In genomic region chr3:129418041-129418973, GRCh38 we compare ENCODE assay signal across 35 cellular contexts. TPM values are rescaled to one million over a fixed set of nuclear protein-coding genes. Genes with fewer than 3 reads are reported as not detected.
DNase-seq lines count a peak whose midpoint lies in the region; ATAC-seq, FAIRE-seq and TF ChIP-seq lines count a peak whose summit lies in the region.
"Had no signal": no experiment of that assay in that cellular context is flagged by ENCODE, and none has a peak within 500 bp of the region (broad histone marks: within the 10 kb centered on the region; RNA-seq: fewer than 3 reads in every experiment).

No MANE protein-coding gene starts in this region.

- no peak for TF ChIP-seq POLR2A in H1 (IDR thresholded peaks at IDR 0.05; ENCODE audit: control extremely low read depth in 1 of 2, low read depth in 2 of 2, low read length in 2 of 2)

- H3K9me3 ChIP-seq in right cardiac atrium (ENCODE audit: control insufficient read depth, low read length) (no peaks in the 10 kb centered on the region), H1 (ENCODE audit: insufficient read depth in 2 of 2, low read depth in 1 of 2, low read length in 1 of 2) (no peaks in the 10 kb centered on the region), lower lobe of right lung (no peaks in the 10 kb centered on the region), aorta (ENCODE audit: control insufficient read depth, low read length) (no peaks in the 10 kb centered on the region)
- H3K9me3 ChIP-seq: esophagus muscularis mucosa, sigmoid colon had no signal

- H3K36me3 ChIP-seq in H1 (ENCODE audit: control insufficient read depth in 2 of 4, insufficient read depth in 4 of 4, low read length in 3 of 4): no peaks in the 10 kb centered on the region; a peak in 1 of 8 replicates
- H3K36me3 ChIP-seq in lower lobe of right lung: no peaks in the 10 kb centered on the region
- H3K36me3 ChIP-seq in aorta (ENCODE audit: control insufficient read depth in 1 of 2, insufficient read depth in 2 of 2, low read length in 1 of 2): no peaks in the 10 kb centered on the region
- H3K36me3 ChIP-seq: esophagus muscularis mucosa, neural progenitor cell, sigmoid colon had no signal

- H4K5ac ChIP-seq in H1 (ENCODE audit: insufficient read length, low read depth, low read length): no peak overlapping the region

- H2BK15ac ChIP-seq in H1 (ENCODE audit: low read length): no peak overlapping the region

- no peak overlapping the region for H3K14ac ChIP-seq in H1 (ENCODE audit: insufficient read length)

- POLR2A ChIA-PET in H1 (lab: Charles Lee; ENCODE audit: partially characterized antibody): interaction anchor here (2.4 kb wide), 1 partner anchor 10 kb away, joined by 12 read pairs; the partner anchor contains the start of gene EFCAB12

- peaks cover 0 to 8% of the 10 kb centered on the region in 2 donors for H3K27me3 Mint-ChIP-seq in natural killer cell (ENCODE audit: low read depth in 2 of 2)
- H3K27me3 Mint-ChIP-seq: CD4-positive, alpha-beta T cell; memory B cell had no signal

- no peak overlapping the region for H4K91ac ChIP-seq in H1 (replicated peaks; ENCODE audit: insufficient read length, low read length)

- DNase-seq in cardiac septum (ENCODE audit: low spot score): peak; percentile 53
- DNase-seq in right cardiac atrium: no peak
- DNase-seq in H1 (ENCODE audit: low read depth in 1 of 2, low spot score in 2 of 2): no peak
- DNase-seq in lower lobe of right lung: no peak
- no peak for DNase-seq in aorta
- DNase-seq in AML-193 (lab: John Stamatoyannopoulos, UW): no peak
- no peak for DNase-seq in natural killer cell
- DNase-seq: activated CD4-positive, alpha-beta T cell treated with anti-CD3 and anti-CD28 coated beads, Interleukin-2, amount 50 U/mL, for 4 hours; activated naive CD4-positive, alpha-beta T cell treated with anti-CD3 and anti-CD28 coated beads for 36 hours; CD4-positive, alpha-beta T cell; foreskin fibroblast; HFFc6; kidney; NCI-H1105 treated with DMSO at 0.1 percent for 48 hours; NCI-H1930; NCI-H2171 treated with DMSO at 0.1 percent for 48 hours; NCI-H510A; NK-92 treated with Interleukin-12 subunit alpha and Interleukin-12 subunit beta, amount 100 ng/mL, for 24 hours; PC-3; posterior cingulate gyrus; sigmoid colon; stimulated activated CD4-positive, alpha-beta T cell treated with anti-CD3 and anti-CD28 coated beads, Interleukin-4, amount 100 ng/mL, for 24 hours; substantia nigra; T-helper 17 cell; trophoblast cell had no signal

- peaks cover 0 to 3% of the 10 kb centered on the region in 2 experiments for H4K20me1 ChIP-seq in H1 (replicated peaks in 1 of 2; ENCODE audit: control insufficient read depth in 1 of 2, insufficient read depth in 2 of 2, low read length in 2 of 2)

- no peak overlapping the region for H3K4me3 Mint-ChIP-seq in natural killer cell
- H3K4me3 Mint-ChIP-seq: activated naive CD4-positive, alpha-beta T cell treated with anti-CD3 and anti-CD28 coated beads for 36 hours; activated T-helper 1 cell treated with anti-CD3 and anti-CD28 coated beads, Interleukin-12 subunit alpha, Interleukin-12 subunit beta, Interleukin-2, Interleukin-4 antibody, amounts not matched to agents 30 ng/mL and 10 ng/mL and 1 ng/mL, durations not matched to agents 14 hours and 24 hours and 36 hours; CD4-positive, alpha-beta T cell; HFFc6; memory B cell; neural progenitor cell; T-helper 17 cell had no signal

- H3K9me3 Mint-ChIP-seq in natural killer cell: no peaks in the 10 kb centered on the region
- H3K9me3 Mint-ChIP-seq: activated naive CD4-positive, alpha-beta T cell treated with anti-CD3 and anti-CD28 coated beads for 36 hours; activated T-helper 1 cell treated with anti-CD3 and anti-CD28 coated beads, Interleukin-12 subunit alpha, Interleukin-12 subunit beta, Interleukin-2, Interleukin-4 antibody, amounts not matched to agents 30 ng/mL and 10 ng/mL and 1 ng/mL, durations not matched to agents 14 hours and 24 hours and 36 hours; CD4-positive, alpha-beta T cell; HFFc6; memory B cell; neural progenitor cell had no signal

- H3K18ac ChIP-seq in H1 (ENCODE audit: extremely low read depth, low read length): no peak overlapping the region

- no peak overlapping the region for H3K4me2 ChIP-seq in H1 (ENCODE audit: insufficient read depth in 1 of 2, low read depth in 2 of 2, low read length in 2 of 2)
- H3K4me2 ChIP-seq: neural progenitor cell had no signal

- FAIRE-seq in H1 (lab: Jason Lieb, UNC): no peak
- FAIRE-seq: D721Med, K562, kidney, TTC549 had no signal

- H2AK5ac ChIP-seq in H1 (ENCODE audit: low read depth, low read length): no peak overlapping the region

- H2BK120ac ChIP-seq in H1 (replicated peaks; ENCODE audit: low read depth, low read length): no peak overlapping the region

- H2BK5ac ChIP-seq in H1 (ENCODE audit: low read depth, low read length): no peak overlapping the region

- H3K4ac ChIP-seq in H1 (replicated peaks; ENCODE audit: insufficient read length, low read depth, low read length): no peak overlapping the region

- H3K36me3 Mint-ChIP-seq in natural killer cell: no peaks in the 10 kb centered on the region
- H3K36me3 Mint-ChIP-seq: memory B cell, neural progenitor cell had no signal

- no peak overlapping the region for H3K27ac Mint-ChIP-seq in natural killer cell
- H3K27ac Mint-ChIP-seq: activated naive CD4-positive, alpha-beta T cell treated with anti-CD3 and anti-CD28 coated beads for 36 hours; activated T-helper 1 cell treated with anti-CD3 and anti-CD28 coated beads, Interleukin-12 subunit alpha, Interleukin-12 subunit beta, Interleukin-2, Interleukin-4 antibody, amounts not matched to agents 30 ng/mL and 10 ng/mL and 1 ng/mL, durations not matched to agents 14 hours and 24 hours and 36 hours; CD4-positive, alpha-beta T cell; HFFc6; memory B cell; neural progenitor cell; T-helper 17 cell had no signal

- H3K79me1 ChIP-seq in H1 (ENCODE audit: low read depth, low read length): no peaks in the 10 kb centered on the region

- peaks cover 2% of the 10 kb centered on the region for H3K4me1 ChIP-seq in right cardiac atrium (ENCODE audit: control insufficient read depth, insufficient read depth, low read length)
- H3K4me1 ChIP-seq in H1 (replicated peaks in 1 of 4; ENCODE audit: control insufficient read depth in 3 of 4, insufficient read depth in 4 of 4, low read length in 3 of 4): no peaks in the 10 kb centered on the region; a peak in 1 of 7 replicates
- peaks cover 17% of the 10 kb centered on the region for H3K4me1 ChIP-seq in lower lobe of right lung
- no peaks in the 10 kb centered on the region for H3K4me1 ChIP-seq in aorta (ENCODE audit: control insufficient read depth in 1 of 2, insufficient read depth in 2 of 2, low read length in 2 of 2)
- H3K4me1 ChIP-seq: sigmoid colon had no signal

- no peak overlapping the region for H2BK20ac ChIP-seq in H1 (ENCODE audit: low read length)

- intact Hi-C loops in cardiac septum (cut with DNase I) (no loop called here), right cardiac atrium (cut with DNase I) (no loop called here), lower lobe of right lung (cut with DNase I) (no loop called here), aorta (cut with DNase I) (no loop called here), natural killer cell (cut with micrococcal nuclease) (no loop called here)

- H3K27me3 ChIP-seq in right cardiac atrium (ENCODE audit: control insufficient read depth, insufficient read depth) (no peaks in the 10 kb centered on the region), H1 (replicated peaks in 1 of 4; ENCODE audit: control insufficient read depth in 3 of 4, extremely low read depth in 1 of 4, insufficient read depth in 3 of 4, low read length in 3 of 4) (peaks cover 0 to 5% (median 0%) of the 10 kb centered on the region in 4 experiments; a peak in 2 of 7 replicates), lower lobe of right lung (ENCODE audit: low read depth) (no peaks in the 10 kb centered on the region), aorta (ENCODE audit: control insufficient read depth in 1 of 2, insufficient read depth in 2 of 2, low read length in 1 of 2) (no peaks in the 10 kb centered on the region)
- H3K27me3 ChIP-seq: esophagus muscularis mucosa, neural progenitor cell, sigmoid colon had no signal

- H3K79me2 ChIP-seq in H1 (ENCODE audit: control insufficient read depth in 1 of 2, insufficient read depth in 2 of 2, low read length in 2 of 2): no peaks in the 10 kb centered on the region

- no peak for TF ChIP-seq EP300 in H1 (IDR thresholded peaks at IDR 0.05; ENCODE audit: borderline replicate concordance in 1 of 2, low read depth in 2 of 2, low read length in 2 of 2)

- H3K4me3 ChIP-seq in right cardiac atrium (ENCODE audit: low read length) (no peak overlapping the region), H1 (ENCODE audit: extremely low read depth in 1 of 4, insufficient read depth in 2 of 4, low read depth in 3 of 4, low read length in 4 of 4) (no peak overlapping the region), lower lobe of right lung (no peak overlapping the region), aorta (ENCODE audit: low read length in 2 of 2) (no peak overlapping the region)
- H3K4me3 ChIP-seq: esophagus muscularis mucosa, K562, neural progenitor cell, sigmoid colon had no signal

- no peak for TF ChIP-seq RAD21 in H1 (IDR thresholded peaks at IDR 0.05 in 1 of 2, conservative IDR thresholded peaks at IDR 0.05 in 1 of 2; ENCODE audit: low read depth in 2 of 2, low read length in 2 of 2)

- no peak overlapping the region for H3K56ac ChIP-seq in H1 (replicated peaks; ENCODE audit: insufficient read length, low read depth, low read length)

- H2AFZ ChIP-seq in H1 (ENCODE audit: low read length): no peak overlapping the region
- H2AFZ ChIP-seq: neural progenitor cell had no signal

- no peak for ATAC-seq in right cardiac atrium
- ATAC-seq in lower lobe of right lung: no peak
- peak; percentile 8 for ATAC-seq in aorta (ENCODE audit: low FRiP score)
- no peak for ATAC-seq in natural killer cell
- no peak for ATAC-seq in HG02884 (IDR thresholded peaks at IDR 0.05; ENCODE audit: unreplicated experiment)
- ATAC-seq: K562, PC-3, T-helper 17 cell had no signal

- H3K23me2 ChIP-seq in H1 (ENCODE audit: low read depth, low read length): no peaks in the 10 kb centered on the region

- TF ChIP-seq CTCF in H1 (IDR thresholded peaks at IDR 0.05; ENCODE audit: control extremely low read depth in 1 of 3, insufficient read depth in 1 of 3, low read depth in 1 of 3, low read length in 3 of 3) (peak in 1 of 3 experiments; percentile 3; a peak in 1 of 4 replicates), lower lobe of right lung (IDR thresholded peaks at IDR 0.05) (no peak), natural killer cell (IDR thresholded peaks at IDR 0.05) (no peak)

- no peaks in the 10 kb centered on the region for H3K4me1 Mint-ChIP-seq in natural killer cell
- H3K4me1 Mint-ChIP-seq: memory B cell, neural progenitor cell had no signal

- no peak overlapping the region for H4K8ac ChIP-seq in H1 (ENCODE audit: extremely low read depth, insufficient read depth, low read length)

- H3K27ac ChIP-seq in right cardiac atrium (ENCODE audit: low read length) (no peak overlapping the region), H1 (ENCODE audit: low read depth, low read length) (no peak overlapping the region), lower lobe of right lung (peak overlapping the region; percentile 56), aorta (ENCODE audit: low read depth in 1 of 2, low read length in 2 of 2) (no peak overlapping the region)
- H3K27ac ChIP-seq: esophagus muscularis mucosa, neural progenitor cell had no signal

- CTCF ChIA-PET in H1 (lab: Charles Lee; ENCODE audit: partially characterized antibody): interaction anchor here (0.8 to 3.1 kb wide), 6 partner anchors 9 to 34 kb away, joined by 3 to 9 read pairs (median 6); partner anchors contain the start of gene EFCAB12

- H2BK12ac ChIP-seq in H1 (ENCODE audit: low read depth, low read length): no peak overlapping the region

- H3K23ac ChIP-seq in H1 (ENCODE audit: insufficient read length): no peak overlapping the region

- H3K9ac ChIP-seq in H1 (replicated peaks in 1 of 4; ENCODE audit: extremely low read depth in 1 of 4, low read depth in 3 of 4, low read length in 3 of 4): no peak overlapping the region
- H3K9ac ChIP-seq: neural progenitor cell had no signal

- 88% methylated on average over 14 of the region's 14 CpGs for WGBS in right cardiac atrium
- 89% methylated on average over 14 of the region's 14 CpGs; no CpG with 5 or more reads in 1 of the 2 experiments for WGBS in H1 (ENCODE audit: extremely low coverage in 1 of 2, insufficient coverage in 1 of 2, insufficient read length in 1 of 2, insufficient replicate concordance in 2 of 2, low coverage in 1 of 2, low lambda C conversion rate in 2 of 2, missing lambda C conversion rate in 1 of 2), 2 experiments
- WGBS in aorta, 2 donors: 87 to 88% methylated on average over 14 of the region's 14 CpGs

RNA-seq across cellular contexts. Expression of gene EFCAB12, which starts 10.1 kb away (rescaled TPM):
- total RNA-seq in cardiac septum (0.16 TPM), right cardiac atrium (under 1 TPM; 0.34 to 0.72 (median 0.42) TPM), lower lobe of right lung (4.8 TPM), aorta (under 1 TPM; 0.10 to 0.36 TPM), natural killer cell (1 to 10 TPM in 2 of 3 donors, under 1 TPM in 1; 0.94 to 3.3 (median 1.4) TPM)
- polyA plus RNA-seq in right cardiac atrium (0.29 TPM), H1 (2011; rRNA removed) (0.60 and 0.71 TPM in 2 replicates), aorta (under 1 TPM in 1 of 2 donors, not detected in 1; 0.25 TPM)
- 0.75 and 0.99 TPM in 2 replicates for total RNA-seq in H1 (2021; fragmentation: NEBNext Ultra II Directional; extraction: Animal tissue kit (Norgen Biotek cat#: 25700))
- polyA plus RNA-seq in H1 (2011; cell fraction: cytosol; rRNA removed): 0.54 TPM
- 2.1 TPM for polyA plus RNA-seq in H1 (2011; cell fraction: nucleus; rRNA removed)
- 0.88 to 1.4 TPM (median 1.2 TPM) in 4 replicates for polyA plus RNA-seq in H1 (2012, experiment 1 of 2)
- 0.38 TPM for polyA plus RNA-seq in H1 (2012, experiment 2 of 2)
- polyA plus RNA-seq in H1 (2013, experiment 1 of 2): 0.51 TPM
- polyA plus RNA-seq in H1 (2013, experiment 2 of 2): 0.33 TPM
- polyA minus RNA-seq in H1 (2011; rRNA and poly(A)+ RNA removed): 0.37 and 1.3 TPM in 2 replicates
- not detected for polyA minus RNA-seq in H1 (2011; cell fraction: cytosol; rRNA and poly(A)+ RNA removed)
- 0.70 TPM for polyA minus RNA-seq in H1 (2011; cell fraction: nucleus; rRNA and poly(A)+ RNA removed)
- total RNA-seq: dermis blood vessel endothelial cell, M059J had no signal

RNA-seq across cellular contexts. Expression of gene MBD4, which starts 21.4 kb away (rescaled TPM):
- total RNA-seq in cardiac septum (18.2 TPM), right cardiac atrium (10 to 100 TPM; 25.3 to 52.1 (median 25.7) TPM), lower lobe of right lung (38.8 TPM), aorta (10 to 100 TPM; 23.9 to 31.2 TPM), natural killer cell (10 to 100 TPM; 46.4 to 55.6 (median 48.0) TPM)
- polyA plus RNA-seq in right cardiac atrium (17.5 TPM), H1 (2011; rRNA removed) (11.1 and 11.2 TPM in 2 replicates), aorta (10 to 100 TPM; 18.7 to 28.7 TPM)
- total RNA-seq in H1 (2021; fragmentation: NEBNext Ultra II Directional; extraction: Animal tissue kit (Norgen Biotek cat#: 25700)): 33.4 and 35.8 TPM in 2 replicates
- polyA plus RNA-seq in H1 (2011; cell fraction: cytosol; rRNA removed): 21.5 TPM
- 17.8 TPM for polyA plus RNA-seq in H1 (2011; cell fraction: nucleus; rRNA removed)
- 20.2 to 32.6 TPM (median 22.2 TPM) in 4 replicates for polyA plus RNA-seq in H1 (2012, experiment 1 of 2)
- polyA plus RNA-seq in H1 (2012, experiment 2 of 2): 2.5 TPM
- polyA plus RNA-seq in H1 (2013, experiment 1 of 2): 38.1 TPM
- polyA plus RNA-seq in H1 (2013, experiment 2 of 2): 37.6 TPM
- polyA minus RNA-seq in H1 (2011; rRNA and poly(A)+ RNA removed): 19.3 and 20.7 TPM in 2 replicates
- 17.2 TPM for polyA minus RNA-seq in H1 (2011; cell fraction: cytosol; rRNA and poly(A)+ RNA removed)
- 46.7 TPM for polyA minus RNA-seq in H1 (2011; cell fraction: nucleus; rRNA and poly(A)+ RNA removed)

RNA-seq across cellular contexts. Expression of gene IFT122, which starts 21.7 kb away (rescaled TPM):
- 11.0 TPM for total RNA-seq in cardiac septum
- 10 to 100 TPM; 30.7 to 46.4 (median 35.9) TPM for total RNA-seq in right cardiac atrium
- polyA plus RNA-seq in right cardiac atrium: 17.7 TPM
- 23.7 and 26.2 TPM in 2 replicates for total RNA-seq in H1 (2021; fragmentation: NEBNext Ultra II Directional; extraction: Animal tissue kit (Norgen Biotek cat#: 25700))
- polyA plus RNA-seq in H1 (2011; rRNA removed): 25.1 and 37.8 TPM in 2 replicates
- 25.4 TPM for polyA plus RNA-seq in H1 (2011; cell fraction: cytosol; rRNA removed)
- 83.2 TPM for polyA plus RNA-seq in H1 (2011; cell fraction: nucleus; rRNA removed)
- polyA plus RNA-seq in H1 (2012, experiment 1 of 2): 24.7 to 27.3 TPM (median 26.7 TPM) in 4 replicates
- polyA plus RNA-seq in H1 (2012, experiment 2 of 2): 11.7 TPM
- 10.8 TPM for polyA plus RNA-seq in H1 (2013, experiment 1 of 2)
- polyA plus RNA-seq in H1 (2013, experiment 2 of 2): 10.7 TPM
- 51.7 and 59.2 TPM in 2 replicates for polyA minus RNA-seq in H1 (2011; rRNA and poly(A)+ RNA removed)
- 27.2 TPM for polyA minus RNA-seq in H1 (2011; cell fraction: cytosol; rRNA and poly(A)+ RNA removed)
- 50.2 TPM for polyA minus RNA-seq in H1 (2011; cell fraction: nucleus; rRNA and poly(A)+ RNA removed)
- 29.9 TPM for total RNA-seq in lower lobe of right lung
- 10 to 100 TPM; 30.8 to 33.5 TPM for total RNA-seq in aorta
- polyA plus RNA-seq in aorta: 10 to 100 TPM; 10.1 to 41.2 TPM
- 10 to 100 TPM; 20.7 to 26.6 (median 23.9) TPM for total RNA-seq in natural killer cell
